ENCODE assay signal across 1 cellular context in genomic region chr2:219509780-219510511, GRCh38.
TF ChIP-seq lines count a peak whose summit lies in the region.

No MANE protein-coding gene starts in this region.

TF ChIP-seq in HepG2, 621 proteins besides CTCF, POLR2A, EP300 and RAD21 (continued from another document and continues in another):
- 0 out of 2 replicates have a peak, but pooled peaks have one; percentile 48 for TF ChIP-seq DZIP1 (CRISPR knock-in tag; IDR thresholded peaks at IDR 0.05)
- no peak for TF ChIP-seq ZNF562 (CRISPR knock-in tag; IDR thresholded peaks at IDR 0.05; ENCODE audit: borderline replicate concordance)
- no peak for TF ChIP-seq ZNF101 (CRISPR knock-in tag; IDR thresholded peaks at IDR 0.05; ENCODE audit: borderline replicate concordance, low read depth)
- TF ChIP-seq HOXA5 (CRISPR knock-in tag; IDR thresholded peaks at IDR 0.05) = peak; percentile 32; the same call in 1 of the 2 replicates
- TF ChIP-seq ZNF124 (CRISPR knock-in tag; IDR thresholded peaks at IDR 0.05) = no peak
- TF ChIP-seq SIX4 (CRISPR knock-in tag; IDR thresholded peaks at IDR 0.05) = no peak
- TF ChIP-seq SKIL (CRISPR knock-in tag; IDR thresholded peaks at IDR 0.05; ENCODE audit: borderline replicate concordance) = 0 out of 2 replicates have a peak, but pooled peaks have one; percentile 12
- TF ChIP-seq SETDB1 (CRISPR knock-in tag; IDR thresholded peaks at IDR 0.05; ENCODE audit: borderline replicate concordance) = no peak
- peak; percentile 29; the same call in 1 of the 2 replicates for TF ChIP-seq ZNF761 (CRISPR knock-in tag; conservative IDR thresholded peaks at IDR 0.05)
- TF ChIP-seq MTA1 (CRISPR knock-in tag; IDR thresholded peaks at IDR 0.05; ENCODE audit: borderline replicate concordance) = peak; percentile 35
- no peak for TF ChIP-seq FOXJ3 (CRISPR knock-in tag; IDR thresholded peaks at IDR 0.05; ENCODE audit: borderline replicate concordance)
- TF ChIP-seq SALL2 (CRISPR knock-in tag; IDR thresholded peaks at IDR 0.05) = no peak
- TF ChIP-seq ZNF792 (CRISPR knock-in tag; IDR thresholded peaks at IDR 0.05) = 0 out of 2 replicates have a peak, but pooled peaks have one; percentile 34
- peak; percentile 88 for TF ChIP-seq FOXC1 (CRISPR knock-in tag; IDR thresholded peaks at IDR 0.05; ENCODE audit: borderline replicate concordance)
- peak; percentile 57; the same call in 1 of the 2 replicates for TF ChIP-seq ZNF580 (CRISPR knock-in tag; IDR thresholded peaks at IDR 0.05; ENCODE audit: borderline replicate concordance, low read depth)
- 0 out of 2 replicates have a peak, but pooled peaks have one; percentile 77 for TF ChIP-seq SAFB2 (CRISPR knock-in tag; IDR thresholded peaks at IDR 0.05; ENCODE audit: borderline replicate concordance, low read depth)
- no peak for TF ChIP-seq SNAPC4 (CRISPR knock-in tag; IDR thresholded peaks at IDR 0.05)
- TF ChIP-seq E2F2 (CRISPR knock-in tag; IDR thresholded peaks at IDR 0.05; ENCODE audit: borderline replicate concordance) = no peak
- TF ChIP-seq ZNF501 (CRISPR knock-in tag; IDR thresholded peaks at IDR 0.05) = peak; percentile 34; the same call in 1 of the 2 replicates
- TF ChIP-seq XBP1 (CRISPR knock-in tag; IDR thresholded peaks at IDR 0.05) = no peak
- peak; percentile 63; the same call in 1 of the 2 replicates for TF ChIP-seq KDM5B (CRISPR knock-in tag; IDR thresholded peaks at IDR 0.05; ENCODE audit: borderline replicate concordance)
- peak; percentile 18 for TF ChIP-seq ASH2L (IDR thresholded peaks at IDR 0.05; ENCODE audit: insufficient read length, low read depth, low read length)
- 0 out of 2 replicates have a peak, but pooled peaks have one; percentile 16 for TF ChIP-seq PAXIP1 (CRISPR knock-in tag; conservative IDR thresholded peaks at IDR 0.05)
- TF ChIP-seq TBP (CRISPR knock-in tag; IDR thresholded peaks at IDR 0.05) = no peak
- TF ChIP-seq SSRP1 (CRISPR knock-in tag; IDR thresholded peaks at IDR 0.05) = no peak
- peak; percentile 37; the same call in 1 of the 2 replicates for TF ChIP-seq RXRB (CRISPR knock-in tag; IDR thresholded peaks at IDR 0.05; ENCODE audit: borderline replicate concordance)
- 0 out of 2 replicates have a peak, but pooled peaks have one; percentile 34 for TF ChIP-seq HOXD1 (CRISPR knock-in tag; IDR thresholded peaks at IDR 0.05)
- TF ChIP-seq AGO2 (optimal IDR thresholded peaks at IDR 0.05; ENCODE audit: low read depth, low read length) = peak; percentile 63
- TF ChIP-seq PATZ1 (CRISPR knock-in tag; IDR thresholded peaks at IDR 0.05) = peak; percentile 87
- TF ChIP-seq THAP11 (CRISPR knock-in tag; IDR thresholded peaks at IDR 0.05) = peak; percentile 33
- TF ChIP-seq RAD51 (IDR thresholded peaks at IDR 0.05; ENCODE audit: borderline replicate concordance) = no peak
- peak; percentile 75; the same call in 1 of the 2 replicates for TF ChIP-seq ZFP90 (CRISPR knock-in tag; IDR thresholded peaks at IDR 0.05; ENCODE audit: borderline replicate concordance)
- no peak for TF ChIP-seq KDM6A (CRISPR knock-in tag; IDR thresholded peaks at IDR 0.05; ENCODE audit: low read depth)
- no peak for TF ChIP-seq ZNF224 (CRISPR knock-in tag; IDR thresholded peaks at IDR 0.05)
- TF ChIP-seq ELF1 (CRISPR knock-in tag; IDR thresholded peaks at IDR 0.05) = 0 out of 2 replicates have a peak, but pooled peaks have one; percentile 12
- TF ChIP-seq TFAP4 (IDR thresholded peaks at IDR 0.05; ENCODE audit: borderline replicate concordance, low read depth) = peak; percentile 83
- TF ChIP-seq ZZZ3 (CRISPR knock-in tag; IDR thresholded peaks at IDR 0.05; ENCODE audit: borderline replicate concordance) = 0 out of 2 replicates have a peak, but pooled peaks have one; percentile 22
- TF ChIP-seq AKAP8 (CRISPR knock-in tag; IDR thresholded peaks at IDR 0.05) = peak; percentile 76; the same call in 1 of the 2 replicates
- TF ChIP-seq NFKB2 (CRISPR knock-in tag; IDR thresholded peaks at IDR 0.05; ENCODE audit: borderline replicate concordance) = peak; percentile 55; the same call in 1 of the 2 replicates
- TF ChIP-seq REL (CRISPR knock-in tag; conservative IDR thresholded peaks at IDR 0.05) = peak; percentile 49; the same call in 1 of the 2 replicates
- TF ChIP-seq MTF2 (CRISPR knock-in tag; IDR thresholded peaks at IDR 0.05; ENCODE audit: borderline replicate concordance) = peak; percentile 90; the same call in 1 of the 2 replicates
- TF ChIP-seq POLR2G (IDR thresholded peaks at IDR 0.05; ENCODE audit: low read depth, low read length) = peak; percentile 53
- no peak; the same call in 1 of the 2 replicates for TF ChIP-seq ZNF772 (CRISPR knock-in tag; IDR thresholded peaks at IDR 0.05)
- no peak for TF ChIP-seq ZNF274 (CRISPR knock-in tag; IDR thresholded peaks at IDR 0.05)
- 0 out of 2 replicates have a peak, but pooled peaks have one; percentile 15 for TF ChIP-seq MIER3 (CRISPR knock-in tag; IDR thresholded peaks at IDR 0.05; ENCODE audit: borderline replicate concordance)
- TF ChIP-seq KDM2A (CRISPR knock-in tag; IDR thresholded peaks at IDR 0.05; ENCODE audit: borderline replicate concordance, low read depth) = peak; percentile 67
- no peak for TF ChIP-seq MEIS2 (CRISPR knock-in tag; IDR thresholded peaks at IDR 0.05)
- TF ChIP-seq ZNF780A (CRISPR knock-in tag; IDR thresholded peaks at IDR 0.05) = no peak
- no peak for TF ChIP-seq NONO (IDR thresholded peaks at IDR 0.05)
- peak; percentile 66 for TF ChIP-seq NONO (CRISPR knock-in tag; conservative IDR thresholded peaks at IDR 0.05)
